Comparison of ENCODE assay signal across 8 cellular contexts in genomic region chr16:56513972-56514371, GRCh38. TPM values are rescaled to one million over a fixed set of nuclear protein-coding genes. Genes with fewer than 3 reads are reported as not detected.
DNase-seq lines count a peak whose midpoint lies in the region; ATAC-seq and TF ChIP-seq lines count a peak whose summit lies in the region.

No MANE protein-coding gene starts in this region.

- DNase-seq in D341Med (ENCODE audit: low spot score) (peak; percentile 71), HFFc6 (peak; percentile 75), Peyer's patch (peak in 2 of 3 donors; percentile 48 to 83), cardiac muscle cell (ENCODE audit: low read depth in 1 of 2, low spot score in 1 of 2) (peak; percentile 31 to 73), sciatic nerve (ENCODE audit: low spot score) (no peak)
- DNase-seq in activated naive CD8-positive, alpha-beta T cell treated with anti-CD3 and anti-CD28 coated beads, Interleukin-2, amount 10 ng/mL, durations not matched to agents 7 days and 5 days, result no peak

- H3K27me3 ChIP-seq in Peyer's patch, result no peaks in the 10 kb centered on the region
- no peaks in the 10 kb centered on the region for H3K27me3 ChIP-seq in cardiac muscle cell

- peaks cover 63% of the 10 kb centered on the region for H3K4me1 Mint-ChIP-seq in HFFc6 (ENCODE audit: low read depth)
- peaks cover 7% of the 10 kb centered on the region for H3K4me1 Mint-ChIP-seq in activated naive CD8-positive, alpha-beta T cell treated with anti-CD3 and anti-CD28 coated beads, Interleukin-2, amount 10 ng/mL, durations not matched to agents 7 days and 5 days

- no peak overlapping the region for H3K4me3 Mint-ChIP-seq in HFFc6
- H3K4me3 Mint-ChIP-seq in activated naive CD8-positive, alpha-beta T cell treated with anti-CD3 and anti-CD28 coated beads, Interleukin-2, amount 10 ng/mL, durations not matched to agents 7 days and 5 days, result no peak overlapping the region

- H3K4me3 ChIP-seq in Peyer's patch (no peak overlapping the region), cardiac muscle cell (no peak overlapping the region)

- no peaks in the 10 kb centered on the region for H3K9me3 Mint-ChIP-seq in HFFc6
- H3K9me3 Mint-ChIP-seq in activated naive CD8-positive, alpha-beta T cell treated with anti-CD3 and anti-CD28 coated beads, Interleukin-2, amount 10 ng/mL, durations not matched to agents 7 days and 5 days, result no peaks in the 10 kb centered on the region

- ATAC-seq in activated naive CD8-positive, alpha-beta T cell treated with anti-CD3 and anti-CD28 coated beads, Interleukin-2, amount 10 ng/mL, durations not matched to agents 7 days and 5 days (ENCODE audit: low read depth), result peak; percentile 78
- ATAC-seq in sciatic nerve (peak; percentile 78), HG03354 (IDR thresholded peaks at IDR 0.05; ENCODE audit: poor library complexity, severe bottlenecking, unreplicated experiment) (no peak), HG03378 (IDR thresholded peaks at IDR 0.05; ENCODE audit: unreplicated experiment) (no peak)

- H3K9me3 ChIP-seq in Peyer's patch, result no peaks in the 10 kb centered on the region
- no peaks in the 10 kb centered on the region for H3K9me3 ChIP-seq in cardiac muscle cell (ENCODE audit: low read depth)

- intact Hi-C loops in sciatic nerve (cut with DNase I), result loop anchor here (10.0 kb wide), 1 partner anchor 91 kb away; the partner anchor contains the start of gene MT2A

- no peaks in the 10 kb centered on the region for H3K27me3 Mint-ChIP-seq in HFFc6 (ENCODE audit: insufficient read depth)
- no peaks in the 10 kb centered on the region for H3K27me3 Mint-ChIP-seq in activated naive CD8-positive, alpha-beta T cell treated with anti-CD3 and anti-CD28 coated beads, Interleukin-2, amount 10 ng/mL, durations not matched to agents 7 days and 5 days

- no peak overlapping the region; the same call in 1 of the 2 replicates for H3K27ac Mint-ChIP-seq in HFFc6
- H3K27ac Mint-ChIP-seq in activated naive CD8-positive, alpha-beta T cell treated with anti-CD3 and anti-CD28 coated beads, Interleukin-2, amount 10 ng/mL, durations not matched to agents 7 days and 5 days, result no peak overlapping the region

- peaks cover 0 to 26% (median 0%) of the 10 kb centered on the region in 3 donors for H3K36me3 ChIP-seq in Peyer's patch
- peaks cover 13% of the 10 kb centered on the region for H3K36me3 ChIP-seq in cardiac muscle cell

- H3K36me3 Mint-ChIP-seq in HFFc6 (ENCODE audit: low read depth), result peaks cover 6% of the 10 kb centered on the region
- peaks cover 6% of the 10 kb centered on the region for H3K36me3 Mint-ChIP-seq in activated naive CD8-positive, alpha-beta T cell treated with anti-CD3 and anti-CD28 coated beads, Interleukin-2, amount 10 ng/mL, durations not matched to agents 7 days and 5 days

- peaks cover 0 to 24% (median under 1%) of the 10 kb centered on the region in 4 donors for H3K4me1 ChIP-seq in Peyer's patch
- no peaks in the 10 kb centered on the region for H3K4me1 ChIP-seq in cardiac muscle cell (ENCODE audit: low read depth)

- no peak for TF ChIP-seq POLR2A in Peyer's patch (IDR thresholded peaks at IDR 0.05)

- H3K27ac ChIP-seq in Peyer's patch (no peak overlapping the region), cardiac muscle cell (no peak overlapping the region)

- POLR2A ChIA-PET in activated naive CD8-positive, alpha-beta T cell treated with anti-CD3 and anti-CD28 coated beads, Interleukin-2, amount 10 ng/mL, durations not matched to agents 7 days and 5 days (lab: Charles Lee), result no interaction called here

- peak; percentile 84 for TF ChIP-seq CTCF in HFFc6 (IDR thresholded peaks at IDR 0.05)
- peak; percentile 29 to 88 (median 76) for TF ChIP-seq CTCF in Peyer's patch (IDR thresholded peaks at IDR 0.05)
- TF ChIP-seq CTCF in cardiac muscle cell (IDR thresholded peaks at IDR 0.05; ENCODE audit: low read depth, low read length), result peak; percentile 71

RNA-seq across cellular contexts. Expression of gene BBS2, which starts 5.9 kb away (rescaled TPM):
- total RNA-seq in HFFc6 (2021; fragmentation: NEBNext Ultra II Directional; extraction: Animal tissue kit (Norgen Biotek cat#: 25700)), result 10 to 100 TPM; 26.2 to 33.3 (median 29.5) TPM
- 10 to 100 TPM; 22.9 to 66.0 (median 39.6) TPM for total RNA-seq in Peyer's patch
- total RNA-seq in activated naive CD8-positive, alpha-beta T cell treated with anti-CD3 and anti-CD28 coated beads, Interleukin-2, amount 10 ng/mL, durations not matched to agents 7 days and 5 days, result 10 to 100 TPM; 38.2 to 41.5 TPM
- 31.9 and 32.8 TPM in 2 replicates for total RNA-seq in cardiac muscle cell
- 50.4 and 64.7 TPM in 2 replicates for polyA plus RNA-seq in cardiac muscle cell
- 110 TPM for total RNA-seq in sciatic nerve

RNA-seq across cellular contexts. Expression of gene MT4, which starts 50.9 kb away (rescaled TPM):
- not detected for total RNA-seq in HFFc6 (2021; fragmentation: NEBNext Ultra II Directional; extraction: Animal tissue kit (Norgen Biotek cat#: 25700))
- not detected for total RNA-seq in Peyer's patch
- not detected for total RNA-seq in activated naive CD8-positive, alpha-beta T cell treated with anti-CD3 and anti-CD28 coated beads, Interleukin-2, amount 10 ng/mL, durations not matched to agents 7 days and 5 days
- not detected in 2 replicates for total RNA-seq in cardiac muscle cell
- polyA plus RNA-seq in cardiac muscle cell, result not detected in 2 replicates
- total RNA-seq in sciatic nerve, result not detected

Comparison
In these comparisons a context has a peak if more than half of its experiments do, and no peak if none do; other contexts are left out.
1. DNase-seq: peak in D341Med (single experiment), HFFc6 (single experiment), Peyer's patch (2 of 3) and cardiac muscle cell (2 of 2); none in activated naive CD8-positive, alpha-beta T cell treated with anti-CD3 and anti-CD28 coated beads, Interleukin-2, amount 10 ng/mL, durations not matched to agents 7 days and 5 days (single experiment) and sciatic nerve (single experiment).
2. ATAC-seq: peak in activated naive CD8-positive, alpha-beta T cell treated with anti-CD3 and anti-CD28 coated beads, Interleukin-2, amount 10 ng/mL, durations not matched to agents 7 days and 5 days (single experiment) and sciatic nerve (single experiment); none in HG03354 (single experiment) and HG03378 (single experiment).
3. Peak in every context shown above with its lines, with median percentiles within 50 percentile points of each other: CTCF ChIP-seq.